8 cellular contexts compared by ENCODE assay signal in the genomic region with DNA sequence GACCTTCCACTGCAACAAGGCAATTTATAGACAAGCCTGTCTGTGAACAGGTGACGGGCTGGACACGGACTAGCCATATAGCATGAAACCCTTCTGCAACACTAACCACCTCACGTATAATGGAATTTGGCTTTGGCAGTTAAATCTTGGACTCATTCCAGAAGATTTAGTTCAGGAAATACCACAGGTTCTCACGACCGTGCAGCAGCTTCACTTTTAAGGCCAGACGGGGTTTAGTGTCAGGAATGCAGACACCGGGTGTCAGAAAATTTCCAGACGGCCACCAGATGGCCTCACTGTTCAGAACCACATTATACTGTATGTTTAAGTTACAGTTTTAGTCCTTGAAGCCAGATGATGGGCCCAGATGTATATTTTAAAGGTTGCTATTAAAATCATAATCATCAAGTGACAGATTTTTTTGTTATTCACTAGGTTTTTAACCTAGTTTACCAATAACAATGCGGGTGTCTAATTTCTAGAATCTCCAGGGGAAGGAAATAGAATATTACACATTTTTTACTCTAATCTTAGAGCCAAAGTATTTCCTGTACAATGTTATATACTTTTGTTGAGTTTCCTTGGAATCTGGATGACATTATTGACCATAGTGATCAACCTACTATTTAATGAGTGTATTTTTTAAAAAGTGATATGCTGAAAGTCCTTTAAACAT.
DNase-seq lines count a peak whose midpoint lies in the region; ATAC-seq and TF ChIP-seq lines count a peak whose summit lies in the region.

No MANE protein-coding gene starts in this region.

- peak; percentile 91 for ATAC-seq in GM21360 (IDR thresholded peaks at IDR 0.05; ENCODE audit: unreplicated experiment)

- intact Hi-C loops in Calu3 (cut with micrococcal nuclease; ENCODE audit: unreplicated experiment) (loop anchor here (1.0 kb wide), 3 partner anchors 66 to 107 kb away; no protein-coding TSS in a partner anchor), esophagus squamous epithelium (cut with DNase I) (loop anchor here (10.0 kb wide), 1 partner anchor 60 kb away; no protein-coding TSS in a partner anchor), thyroid gland (cut with DNase I) (loop anchor here (10.0 kb wide), 1 partner anchor 90 kb away; a partner anchor contains a TSS)

- BruUV-seq in Calu3 (replicated peaks; lab: Mats Ljungman, UMichigan): no TSS peak

- TF ChIP-seq CTCF in Calu3 (IDR thresholded peaks at IDR 0.05; ENCODE audit: unreplicated experiment): peak; percentile 59
- peak; percentile 19 to 72 (median 62) for TF ChIP-seq CTCF in esophagus squamous epithelium (IDR thresholded peaks at IDR 0.05)
- TF ChIP-seq CTCF in nephron progenitor cell (IDR thresholded peaks at IDR 0.05): peak; percentile 60
- peak; percentile 34 to 76 (median 62) for TF ChIP-seq CTCF in thyroid gland (IDR thresholded peaks at IDR 0.05)

- no peak for TF ChIP-seq POLR2A in esophagus squamous epithelium (IDR thresholded peaks at IDR 0.05)
- TF ChIP-seq POLR2A in thyroid gland (IDR thresholded peaks at IDR 0.05): no peak

- H3K4me3 ChIP-seq in esophagus squamous epithelium (no peak overlapping the region), thyroid gland (replicated peaks in 1 of 3) (no peak overlapping the region)

- CTCF ChIA-PET in Calu3 (lab: Charles Lee): interaction anchor here (0.5 to 1.5 kb wide), 11 partner anchors 32 to 229 kb away, joined by 3 to 11 read pairs (median 4); a partner anchor contains a TSS

- peaks cover 24% of the 10 kb centered on the region for H3K4me1 Mint-ChIP-seq in Calu3 (ENCODE audit: low read depth, unreplicated experiment)
- H3K4me1 Mint-ChIP-seq in nephron progenitor cell: peaks cover 15% of the 10 kb centered on the region

- H3K9me3 Mint-ChIP-seq in Calu3 (ENCODE audit: low read depth, unreplicated experiment) (no peaks in the 10 kb centered on the region), nephron progenitor cell (no peaks in the 10 kb centered on the region)

- DNase-seq in Calu3: peak; percentile 83
- DNase-seq in HPDE6-E6E7 (ENCODE audit: extremely low spot score): peak; percentile 80
- DNase-seq in NOMO-1 (lab: John Stamatoyannopoulos, UW; ENCODE audit: unreplicated experiment in 2 of 2): peak; percentile 30 to 71
- DNase-seq in activated T-cell treated with anti-CD3 and anti-CD28 coated beads for 24 hours (ENCODE audit: low read depth): peak; percentile 42
- DNase-seq in esophagus squamous epithelium (lab: John Stamatoyannopoulos, UW): no peak
- peak; percentile 65 for DNase-seq in nephron progenitor cell
- peak; percentile 69 to 73 for DNase-seq in thyroid gland

- H3K9me3 ChIP-seq in esophagus squamous epithelium (no peaks in the 10 kb centered on the region), thyroid gland (no peaks in the 10 kb centered on the region)

- H3K27ac ChIP-seq in esophagus squamous epithelium: no peak overlapping the region
- no peak overlapping the region for H3K27ac ChIP-seq in thyroid gland

- no peaks in the 10 kb centered on the region for H3K36me3 ChIP-seq in esophagus squamous epithelium
- no peaks in the 10 kb centered on the region for H3K36me3 ChIP-seq in thyroid gland

- H3K4me1 ChIP-seq in esophagus squamous epithelium: peaks cover 0 to 8% (median 0%) of the 10 kb centered on the region in 3 donors
- peaks cover 0 to 6% of the 10 kb centered on the region in 2 donors for H3K4me1 ChIP-seq in thyroid gland

- H3K27ac Mint-ChIP-seq in Calu3 (ENCODE audit: unreplicated experiment): no peak overlapping the region
- H3K27ac Mint-ChIP-seq in nephron progenitor cell: no peak overlapping the region

- WGBS in esophagus squamous epithelium, 2 donors: 17 to 19% methylated on average over 9 of the region's 9 CpGs
- WGBS in thyroid gland, 2 donors: 18% methylated on average over 9 of the region's 9 CpGs

- H3K36me3 Mint-ChIP-seq in Calu3 (ENCODE audit: insufficient read depth, unreplicated experiment) (no peaks in the 10 kb centered on the region), nephron progenitor cell (ENCODE audit: low read depth) (no peaks in the 10 kb centered on the region)

- H3K27me3 Mint-ChIP-seq in Calu3 (ENCODE audit: unreplicated experiment): no peaks in the 10 kb centered on the region
- no peaks in the 10 kb centered on the region for H3K27me3 Mint-ChIP-seq in nephron progenitor cell (ENCODE audit: low read depth, poor library complexity)

- H3K27me3 ChIP-seq in esophagus squamous epithelium (no peaks in the 10 kb centered on the region), thyroid gland (no peaks in the 10 kb centered on the region)

- H3K4me3 Mint-ChIP-seq in Calu3 (ENCODE audit: low read depth, unreplicated experiment) (no peak overlapping the region), nephron progenitor cell (no peak overlapping the region)
